ENCODE assay signal across 1 cellular context in genomic region chr2:31151501-31151900, GRCh38.
A peak's percentile ranks its signal among the peaks of the same experiment; 100 is the strongest.
TF ChIP-seq lines count a peak whose summit lies in the region.

No MANE protein-coding gene starts in this region.

TF ChIP-seq in SK-N-SH, 30 proteins besides CTCF, POLR2A, EP300 and RAD21:
- 0 out of 2 replicates have a peak, but pooled peaks have one; percentile 14 for TF ChIP-seq SMC3 (IDR thresholded peaks at IDR 0.05; ENCODE audit: low read depth, low read length)
- TF ChIP-seq RFX5 (IDR thresholded peaks at IDR 0.05; ENCODE audit: low read length): no peak
- TF ChIP-seq, protein P1, sequence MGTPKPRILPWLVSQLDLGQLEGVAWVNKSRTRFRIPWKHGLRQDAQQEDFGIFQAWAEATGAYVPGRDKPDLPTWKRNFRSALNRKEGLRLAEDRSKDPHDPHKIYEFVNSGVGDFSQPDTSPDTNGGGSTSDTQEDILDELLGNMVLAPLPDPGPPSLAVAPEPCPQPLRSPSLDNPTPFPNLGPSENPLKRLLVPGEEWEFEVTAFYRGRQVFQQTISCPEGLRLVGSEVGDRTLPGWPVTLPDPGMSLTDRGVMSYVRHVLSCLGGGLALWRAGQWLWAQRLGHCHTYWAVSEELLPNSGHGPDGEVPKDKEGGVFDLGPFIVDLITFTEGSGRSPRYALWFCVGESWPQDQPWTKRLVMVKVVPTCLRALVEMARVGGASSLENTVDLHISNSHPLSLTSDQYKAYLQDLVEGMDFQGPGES (IDR thresholded peaks at IDR 0.05; ENCODE audit: low read depth, low read length): no peak
- TF ChIP-seq TCF12 (IDR thresholded peaks at IDR 0.05): no peak
- TF ChIP-seq YY1 (IDR thresholded peaks at IDR 0.05; ENCODE audit: low read depth): no peak
- no peak for TF ChIP-seq REST (IDR thresholded peaks at IDR 0.05; ENCODE audit: low read depth, low read length)
- no peak for TF ChIP-seq USF1 (IDR thresholded peaks at IDR 0.05; ENCODE audit: borderline replicate concordance, low read depth)
TF ChIP-seq in SK-N-SH: peak in this region for 1.
